10 cellular contexts compared by ENCODE assay signal in genomic region chr2:188787661-188788044, GRCh38.
A peak's percentile ranks its signal among the peaks of the same experiment; 100 is the strongest.
DNase-seq lines count a peak whose midpoint lies in the region; ATAC-seq and TF ChIP-seq lines count a peak whose summit lies in the region.
"Had no signal": no experiment of that assay in that cellular context is flagged by ENCODE, and none has a peak within 500 bp of the region (broad histone marks: within the 10 kb centered on the region; RNA-seq: fewer than 3 reads in every experiment).

No MANE protein-coding gene starts in this region.

- H3K36me3 ChIP-seq in SK-N-SH (replicated peaks in 1 of 2; ENCODE audit: control insufficient read depth in 1 of 2, insufficient read depth in 2 of 2, low read length in 1 of 2) (no peaks in the 10 kb centered on the region), neural progenitor cell (no peaks in the 10 kb centered on the region), urinary bladder (ENCODE audit: insufficient read depth) (no peaks in the 10 kb centered on the region)
- H3K36me3 ChIP-seq: cardiac muscle cell had no signal

- WGBS in SK-N-SH (ENCODE audit: low lambda C conversion rate), result 7% methylated on average over 2 of the region's 2 CpGs
- WGBS in urinary bladder, result 9% methylated on average over 2 of the region's 2 CpGs

- CTCF ChIA-PET in SK-N-SH (lab: Yijun Ruan, JAX), result interaction anchor here (1.1 kb wide), 1 partner anchor 262 kb away, joined by 3 read pairs; no protein-coding TSS in a partner anchor

- H3K4me1 Mint-ChIP-seq in neural progenitor cell, result peaks cover 18% of the 10 kb centered on the region

- H3K27ac ChIP-seq in SK-N-SH (ENCODE audit: low read depth in 2 of 2, low read length in 1 of 2) (peak overlapping the region; percentile 90 to 100), neural progenitor cell (no peak overlapping the region), urinary bladder (ENCODE audit: low read depth) (peak overlapping the region; percentile 77)
- H3K27ac ChIP-seq: cardiac muscle cell had no signal

- TF ChIP-seq EP300 in SK-N-SH (IDR thresholded peaks at IDR 0.05; ENCODE audit: borderline replicate concordance in 1 of 2, low read depth in 1 of 2, low read length in 1 of 2), result 0 out of 4 replicates have a peak, but pooled peaks of 1 of the 2 experiments have one; percentile 46

- no peaks in the 10 kb centered on the region for H3K9me3 Mint-ChIP-seq in neural progenitor cell

- H3K4me1 ChIP-seq in SK-N-SH (ENCODE audit: control insufficient read depth in 1 of 2, insufficient read depth in 2 of 2, low read depth in 1 of 2, low read length in 1 of 2) (peaks cover 12 to 33% of the 10 kb centered on the region in 2 experiments; a peak in 2 of 4 replicates), neural progenitor cell (no peaks in the 10 kb centered on the region), urinary bladder (ENCODE audit: insufficient read depth) (no peaks in the 10 kb centered on the region)

- H4K20me1 ChIP-seq in SK-N-SH (ENCODE audit: insufficient read depth) (no peaks in the 10 kb centered on the region), neural progenitor cell (ENCODE audit: low read depth) (no peaks in the 10 kb centered on the region)

- H3K27ac Mint-ChIP-seq in neural progenitor cell, result peak overlapping the region; percentile 42

- H3K9me3 ChIP-seq in SK-N-SH (no peaks in the 10 kb centered on the region), neural progenitor cell (ENCODE audit: low read depth) (no peaks in the 10 kb centered on the region)

- H3K79me2 ChIP-seq in SK-N-SH (ENCODE audit: insufficient read depth) (no peaks in the 10 kb centered on the region), neural progenitor cell (ENCODE audit: low read depth) (no peaks in the 10 kb centered on the region)

- POLR2A ChIA-PET in SK-N-SH (lab: Yijun Ruan, JAX), result no interaction called here

- H3K9me2 ChIP-seq in SK-N-SH, result no peaks in the 10 kb centered on the region

- no peaks in the 10 kb centered on the region for H3K36me3 Mint-ChIP-seq in neural progenitor cell

- peak overlapping the region; percentile 73; the same call in 1 of the 2 replicates for H3K9ac ChIP-seq in SK-N-SH
- no peak overlapping the region for H3K9ac ChIP-seq in neural progenitor cell

- H3F3A ChIP-seq in SK-N-SH (replicated peaks; ENCODE audit: insufficient read depth), result peaks cover 43% of the 10 kb centered on the region
- no peaks in the 10 kb centered on the region for H3F3A ChIP-seq in neural progenitor cell (ENCODE audit: low read depth)

- H3K4me2 ChIP-seq in SK-N-SH (peak overlapping the region; percentile 51), neural progenitor cell (no peak overlapping the region)

- H3K27me3 Mint-ChIP-seq in neural progenitor cell (ENCODE audit: insufficient read depth, low read depth), result no peaks in the 10 kb centered on the region

- H3K27me3 ChIP-seq in SK-N-SH (ENCODE audit: insufficient read depth) (no peaks in the 10 kb centered on the region), neural progenitor cell (no peaks in the 10 kb centered on the region)
- H3K27me3 ChIP-seq: cardiac muscle cell had no signal

- no peak for TF ChIP-seq RAD21 in SK-N-SH (IDR thresholded peaks at IDR 0.05; ENCODE audit: low read length)

- H3K4me3 ChIP-seq in SK-N-SH (ENCODE audit: low read depth in 2 of 2, low read length in 1 of 2) (peak overlapping the region in 1 of 2 experiments; percentile 26; a peak in 1 of 4 replicates), fibroblast of mammary gland (ENCODE audit: control insufficient read depth, low read depth, low read length) (peak overlapping the region; percentile 27), neural progenitor cell (no peak overlapping the region), urinary bladder (ENCODE audit: low read depth, low read length) (no peak overlapping the region)
- H3K4me3 ChIP-seq: cardiac muscle cell had no signal

- H2AFZ ChIP-seq in SK-N-SH (ENCODE audit: low read depth), result peak overlapping the region; percentile 58
- H2AFZ ChIP-seq in neural progenitor cell (replicated peaks), result no peak overlapping the region

- DNase-seq in SK-N-SH (no peak), fibroblast of mammary gland (ENCODE audit: low read depth) (peak; percentile 93), neural progenitor cell (ENCODE audit: low spot score) (no peak), HUDEP-2 (lab: John Stamatoyannopoulos, UW; ENCODE audit: unreplicated experiment in 76 of 76) (no peak), T-helper 9 cell (no peak)
- DNase-seq: activated T-cell treated with anti-CD3 and anti-CD28 coated beads for 4 hours, NCI-H2029 had no signal

- TF ChIP-seq CTCF in SK-N-SH (IDR thresholded peaks at IDR 0.05) (no peak), fibroblast of mammary gland (conservative IDR thresholded peaks at IDR 0.05; ENCODE audit: control insufficient read depth, insufficient read depth, low read depth, low read length) (no peak), neural progenitor cell (IDR thresholded peaks at IDR 0.05) (no peak)

- ATAC-seq in HG02571 (IDR thresholded peaks at IDR 0.05; ENCODE audit: unreplicated experiment), result no peak

- no peak overlapping the region for H3K4me3 Mint-ChIP-seq in neural progenitor cell

TF ChIP-seq in SK-N-SH, 30 proteins besides CTCF, POLR2A, EP300 and RAD21:
- TF ChIP-seq MXI1 (IDR thresholded peaks at IDR 0.05; ENCODE audit: low read depth, low read length) (no peak), TCF12 (IDR thresholded peaks at IDR 0.05) (peak; percentile 53; the same call in 1 of the 2 replicates)
TF ChIP-seq in SK-N-SH: peak in this region for 1.
